In genomic region chr2:135198481-135198880, GRCh38 we compare ENCODE assay signal across 16 cellular contexts.
DNase-seq lines count a peak whose midpoint lies in the region; ATAC-seq and TF ChIP-seq lines count a peak whose summit lies in the region.
"Had no signal": no experiment of that assay in that cellular context is flagged by ENCODE, and none has a peak within 500 bp of the region (broad histone marks: within the 10 kb centered on the region; RNA-seq: fewer than 3 reads in every experiment).

No MANE protein-coding gene starts in this region.

- intact Hi-C loops in thyroid gland (cut with DNase I), result no loop called here

- no peaks in the 10 kb centered on the region for H3K9me3 ChIP-seq in thyroid gland
- H3K9me3 ChIP-seq: A549 had no signal

- peaks cover 2% of the 10 kb centered on the region for H3K27me3 Mint-ChIP-seq in nephron progenitor cell (ENCODE audit: low read depth, poor library complexity)
- H3K27me3 Mint-ChIP-seq: CD4-positive, CD25-positive, alpha-beta regulatory T cell had no signal

- H3K4me3 ChIP-seq in epithelial cell of proximal tubule (ENCODE audit: low read depth, low read length) (no peak overlapping the region), thyroid gland (replicated peaks in 1 of 3) (no peak overlapping the region)
- H3K4me3 ChIP-seq: A549; BLaER1 treated with 17β-estradiol and CSF1 and Interleukin-3, amounts not matched to agents 10 nM and 100 nM; K562 had no signal

- peak; percentile 77 for DNase-seq in G401 (ENCODE audit: low spot score)
- DNase-seq in epithelial cell of proximal tubule (ENCODE audit: low read depth), result peak; percentile 33
- DNase-seq in nephron progenitor cell, result no peak
- peak; percentile 65 to 74 for DNase-seq in thyroid gland
- no peak for DNase-seq in retina
- no peak for DNase-seq in activated effector memory CD4-positive, alpha-beta T cell treated with anti-CD3 and anti-CD28 coated beads, Interleukin-2, amount 50 U/mL, for 16 hours
- DNase-seq: AML-193; CD4-positive, CD25-positive, alpha-beta regulatory T cell; DMS 273 treated with DMSO at 0.1 percent for 48 hours; EL; GDM1 had no signal

- H3K4me3 Mint-ChIP-seq in nephron progenitor cell, result no peak overlapping the region
- H3K4me3 Mint-ChIP-seq: CD4-positive, CD25-positive, alpha-beta regulatory T cell had no signal

- peak overlapping the region; percentile 86 for H3K27ac Mint-ChIP-seq in nephron progenitor cell
- H3K27ac Mint-ChIP-seq: CD4-positive, CD25-positive, alpha-beta regulatory T cell had no signal

- in situ Hi-C loops in G401 (cut with HindIII; ENCODE audit: low sequenced_read_pairs), result no loop called here

- ATAC-seq in HG02840 (IDR thresholded peaks at IDR 0.05; ENCODE audit: low FRiP score, unreplicated experiment), result no peak
- ATAC-seq: A549, HCT116, K562 had no signal

- peaks cover 6% of the 10 kb centered on the region for H3K9me3 Mint-ChIP-seq in nephron progenitor cell

- no peaks in the 10 kb centered on the region for H3K4me1 ChIP-seq in thyroid gland
- H3K4me1 ChIP-seq: A549; BLaER1 treated with 17β-estradiol and CSF1 and Interleukin-3, amounts not matched to agents 10 nM and 100 nM had no signal

- H3K27ac ChIP-seq in thyroid gland, result peak overlapping the region in 1 of 3 donors; percentile 17
- H3K27ac ChIP-seq: A549; BLaER1 treated with 17β-estradiol and CSF1 and Interleukin-3, amounts not matched to agents 10 nM and 100 nM had no signal

- 29 to 32% methylated on average over 3 of the region's 3 CpGs for WGBS in thyroid gland, 2 donors

- TF ChIP-seq CTCF in epithelial cell of proximal tubule (conservative IDR thresholded peaks at IDR 0.05; ENCODE audit: low read depth, low read length), result no peak
- no peak for TF ChIP-seq CTCF in nephron progenitor cell (IDR thresholded peaks at IDR 0.05)
- TF ChIP-seq CTCF in thyroid gland (IDR thresholded peaks at IDR 0.05), result no peak

- H3K36me3 Mint-ChIP-seq in nephron progenitor cell (ENCODE audit: low read depth), result peaks cover 14% of the 10 kb centered on the region

- H3K27me3 ChIP-seq in thyroid gland, result no peaks in the 10 kb centered on the region
- H3K27me3 ChIP-seq: BLaER1 treated with 17β-estradiol and CSF1 and Interleukin-3, amounts not matched to agents 10 nM and 100 nM had no signal

- peaks cover 12% of the 10 kb centered on the region for H3K4me1 Mint-ChIP-seq in nephron progenitor cell
- H3K4me1 Mint-ChIP-seq: CD4-positive, CD25-positive, alpha-beta regulatory T cell had no signal

- no peak for TF ChIP-seq POLR2A in thyroid gland (IDR thresholded peaks at IDR 0.05)

- no peaks in the 10 kb centered on the region for H3K36me3 ChIP-seq in thyroid gland

Comparison
In these comparisons a context has a peak if more than half of its experiments do, and no peak if none do; other contexts are left out.
1. DNase-seq: peak in G401 (single experiment), epithelial cell of proximal tubule (single experiment) and thyroid gland (2 of 2); none in nephron progenitor cell (single experiment), retina (single experiment) and activated effector memory CD4-positive, alpha-beta T cell treated with anti-CD3 and anti-CD28 coated beads, Interleukin-2, amount 50 U/mL, for 16 hours (single experiment).